Comparison of ENCODE assay signal across 11 cellular contexts in the genomic region with DNA sequence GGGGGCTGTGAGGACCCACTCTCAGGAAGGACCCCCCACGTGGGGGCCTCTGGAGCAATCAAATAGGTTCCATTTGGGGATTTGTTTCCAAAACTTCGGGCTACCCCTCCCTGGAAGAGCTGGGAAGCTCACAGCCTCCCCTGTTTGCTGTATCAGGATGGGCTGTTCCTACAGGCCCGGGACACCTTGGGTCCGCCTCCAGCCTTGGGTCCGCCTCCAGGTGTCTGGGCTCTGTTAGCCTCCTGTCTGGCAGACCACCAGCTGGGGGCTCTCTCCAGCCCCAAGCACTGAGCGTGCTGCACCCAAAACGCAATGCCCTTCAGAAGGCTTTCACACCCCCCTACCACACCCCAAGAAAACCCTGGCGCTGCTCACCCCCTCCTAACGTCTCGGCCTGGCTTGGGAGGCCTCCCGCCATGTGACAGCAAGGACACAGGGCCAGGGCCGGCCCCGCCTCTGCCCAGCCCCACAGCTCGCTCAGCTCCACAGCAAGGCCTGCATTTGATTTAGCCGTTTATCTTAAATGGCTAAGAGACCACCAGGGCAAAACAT. TPM values are rescaled to one million over a fixed set of nuclear protein-coding genes. Genes with fewer than 3 reads are reported as not detected.
DNase-seq lines count a peak whose midpoint lies in the region; ATAC-seq and TF ChIP-seq lines count a peak whose summit lies in the region.
"Had no signal": no experiment of that assay in that cellular context is flagged by ENCODE, and none has a peak within 500 bp of the region (broad histone marks: within the 10 kb centered on the region; RNA-seq: fewer than 3 reads in every experiment).

No MANE protein-coding gene starts in this region.

- no peaks in the 10 kb centered on the region for H3K9me3 ChIP-seq in breast epithelium
- H3K9me3 ChIP-seq in mammary epithelial cell (replicated peaks; ENCODE audit: insufficient read depth, low read length) = peaks cover 30% of the 10 kb centered on the region
- H3K9me3 ChIP-seq: HAP-1, prostate gland had no signal

- no peak overlapping the region for H3K9ac ChIP-seq in mammary epithelial cell (ENCODE audit: insufficient read depth, low read length)

- no peaks in the 10 kb centered on the region for H4K20me1 ChIP-seq in mammary epithelial cell (ENCODE audit: insufficient read depth, low read length)

- WGBS in mammary epithelial cell (ENCODE audit: low coverage, missing lambda C conversion rate) = 25% methylated on average over 2 of the region's 15 CpGs
- 31% methylated on average over 15 of the region's 15 CpGs for WGBS in urinary bladder

- H3K36me3 ChIP-seq in breast epithelium (no peaks in the 10 kb centered on the region), mammary epithelial cell (ENCODE audit: insufficient read depth, low read length) (no peaks in the 10 kb centered on the region), urinary bladder (ENCODE audit: insufficient read depth) (no peaks in the 10 kb centered on the region)
- H3K36me3 ChIP-seq: HAP-1, prostate gland had no signal

- peaks cover 86% of the 10 kb centered on the region for H3K4me1 Mint-ChIP-seq in activated naive CD8-positive, alpha-beta T cell treated with anti-CD3 and anti-CD28 coated beads for 36 hours

- H3K4me1 ChIP-seq in breast epithelium = no peaks in the 10 kb centered on the region
- H3K4me1 ChIP-seq in mammary epithelial cell (ENCODE audit: insufficient read depth, low read length) = peaks cover 4% of the 10 kb centered on the region
- H3K4me1 ChIP-seq in urinary bladder (ENCODE audit: insufficient read depth) = peaks cover 1% of the 10 kb centered on the region
- H3K4me1 ChIP-seq: HAP-1, prostate gland had no signal

- dilution Hi-C loops in mammary epithelial cell (cut with HindIII; ENCODE audit: low sequenced_read_pairs) = no loop called here

- in situ Hi-C loops in mammary epithelial cell (cut with MboI; ENCODE audit: low sequenced_read_pairs in 2 of 2) = no loop called here
- in situ Hi-C loops in KBM-7 (cut with MboI; ENCODE audit: low pct_unique_long_range_greater_than_20kb, low sequenced_read_pairs) = no loop called here

- H3K36me3 Mint-ChIP-seq in activated naive CD8-positive, alpha-beta T cell treated with anti-CD3 and anti-CD28 coated beads for 36 hours = peaks cover 55% of the 10 kb centered on the region

- H3K9me3 Mint-ChIP-seq in activated naive CD8-positive, alpha-beta T cell treated with anti-CD3 and anti-CD28 coated beads for 36 hours = no peaks in the 10 kb centered on the region

- TF ChIP-seq CTCF in breast epithelium (IDR thresholded peaks at IDR 0.05) (no peak), mammary epithelial cell (conservative IDR thresholded peaks at IDR 0.05 in 1 of 2, IDR thresholded peaks at IDR 0.05 in 1 of 2; ENCODE audit: extremely low read depth in 1 of 2, insufficient read depth in 1 of 2, low read depth in 1 of 2, low read length in 2 of 2) (no peak)

- CTCF ChIA-PET in mammary epithelial cell (lab: Charles Lee; ENCODE audit: low non-redundant PET) = no interaction called here

- no peak for TF ChIP-seq POLR2A in breast epithelium (IDR thresholded peaks at IDR 0.05)

- no TSS peak for BruUV-seq in mammary epithelial cell (replicated peaks; lab: Mats Ljungman, UMichigan)

- H3K4me3 ChIP-seq in breast epithelium (peak overlapping the region in 2 of 3 donors; percentile 46 to 61), mammary epithelial cell (replicated peaks in 1 of 3; ENCODE audit: insufficient read depth in 1 of 3, low read depth in 2 of 3, low read length in 3 of 3) (no peak overlapping the region), urinary bladder (ENCODE audit: low read depth, low read length) (peak overlapping the region; percentile 5)
- H3K4me3 ChIP-seq: HAP-1 had no signal

- no peak overlapping the region for H3K4me2 ChIP-seq in mammary epithelial cell (ENCODE audit: insufficient read depth, low read depth, low read length)

- DNase-seq in breast epithelium (ENCODE audit: low spot score in 2 of 2) = peak in 1 of 2 donors; percentile 36
- no peak for DNase-seq in mammary epithelial cell
- peak; percentile 56 for DNase-seq in activated naive CD8-positive, alpha-beta T cell treated with anti-CD3 and anti-CD28 coated beads for 36 hours
- peak; percentile 94 for DNase-seq in left kidney (ENCODE audit: low read depth, low spot score)
- no peak for DNase-seq in KBM-7
- DNase-seq in T-helper 9 cell = no peak
- DNase-seq: NCI-H2171 had no signal

- H3K27ac Mint-ChIP-seq in activated naive CD8-positive, alpha-beta T cell treated with anti-CD3 and anti-CD28 coated beads for 36 hours = peak overlapping the region; percentile 91

- H3K27me3 Mint-ChIP-seq in activated naive CD8-positive, alpha-beta T cell treated with anti-CD3 and anti-CD28 coated beads for 36 hours = no peaks in the 10 kb centered on the region

- no peak for ATAC-seq in GM18907 (IDR thresholded peaks at IDR 0.05; ENCODE audit: unreplicated experiment)

- intact Hi-C loops in breast epithelium (cut with DNase I; ENCODE audit: low total_unique reads) = no loop called here
- intact Hi-C loops in mammary epithelial cell (cut with micrococcal nuclease) = no loop called here

- peaks cover 36% of the 10 kb centered on the region for H3K79me2 ChIP-seq in mammary epithelial cell (ENCODE audit: insufficient read depth, low read length)

- H3K27ac ChIP-seq in breast epithelium = peak overlapping the region; percentile 56 to 84
- no peak overlapping the region for H3K27ac ChIP-seq in mammary epithelial cell (ENCODE audit: insufficient read depth, low read depth, low read length)
- peak overlapping the region; percentile 3 for H3K27ac ChIP-seq in urinary bladder (ENCODE audit: low read depth)

- H2AFZ ChIP-seq in mammary epithelial cell (ENCODE audit: low read depth, low read length) = no peak overlapping the region

- peak overlapping the region; percentile 66 for H3K4me3 Mint-ChIP-seq in activated naive CD8-positive, alpha-beta T cell treated with anti-CD3 and anti-CD28 coated beads for 36 hours

- H3K27me3 ChIP-seq in breast epithelium (peaks cover 0 to 2% of the 10 kb centered on the region in 2 donors), mammary epithelial cell (ENCODE audit: insufficient read depth, low read length) (no peaks in the 10 kb centered on the region)

RNA-seq across cellular contexts. Expression of gene BCL11B, which starts 40.1 kb away (rescaled TPM):
- total RNA-seq in breast epithelium (1 to 10 TPM in 2 of 3 donors, under 1 TPM in 1; 0.96 to 3.9 (median 2.6) TPM), mammary epithelial cell (1 to 10 TPM; 7.1 to 8.3 TPM), urinary bladder (1.3 TPM)
- polyA plus RNA-seq in mammary epithelial cell (2.0 TPM), urinary bladder (0.27 TPM)
- polyA minus RNA-seq in mammary epithelial cell = 6.7 TPM
- total RNA-seq in activated naive CD8-positive, alpha-beta T cell treated with anti-CD3 and anti-CD28 coated beads for 36 hours = 10 to 100 TPM; 38.9 to 40.3 TPM

Comparison
In these comparisons a context has a peak if more than half of its experiments do, and no peak if none do; other contexts are left out.
1. H3K4me3 ChIP-seq: peak in breast epithelium (2 of 3) and urinary bladder (single experiment); none in mammary epithelial cell (0 of 3).
2. DNase-seq: peak in activated naive CD8-positive, alpha-beta T cell treated with anti-CD3 and anti-CD28 coated beads for 36 hours (single experiment) and left kidney (single experiment); none in mammary epithelial cell (single experiment), KBM-7 (single experiment) and T-helper 9 cell (single experiment).
3. RNA of gene BCL11B, which starts 40.1 kb away (total RNA-seq): 38.9 to 40.3 TPM in activated naive CD8-positive, alpha-beta T cell treated with anti-CD3 and anti-CD28 coated beads for 36 hours; 7.1 to 8.3 TPM in mammary epithelial cell, 0.96 to 3.9 TPM in breast epithelium and 1.3 TPM in urinary bladder (single experiment); every median in the first group is over 4 times any median in the second.